In genomic region chr7:112019932-112020331, GRCh38 we compare ENCODE assay signal across 24 cellular contexts.
"Had no signal": no experiment of that assay in that cellular context is flagged by ENCODE, and none has a peak within 500 bp of the region (broad histone marks: within the 10 kb centered on the region; RNA-seq: fewer than 3 reads in every experiment).

No MANE protein-coding gene starts in this region.

- DNase-seq: caudate nucleus; cerebellar nuclear complex; cortex of kidney; effector memory CD8-positive, alpha-beta T cell; heart left ventricle; kidney; left ventricle myocardium superior; mesenchymal stem cell; mucosa of descending colon; naive B cell; right cardiac atrium; spleen; stimulated activated naive B cell treated with anti-CD40 and anti-IgM and Interleukin-4, amounts not matched to agents 10 μg/mL and 1 μg/mL and 100 μg/mL, for 72 hours; transverse colon had no signal

- H3K9me3 ChIP-seq: heart left ventricle, mucosa of descending colon, neutrophil, prostate gland, spleen, suprapubic skin, transverse colon had no signal

- H3K27ac Mint-ChIP-seq: effector memory CD8-positive, alpha-beta T cell; mesothelial cell of epicardium; naive B cell; natural killer cell treated with Interleukin-12 subunit alpha and Interleukin-12 subunit beta and Interleukin-15 and Interleukin-18, amount 100 ng/mL, for 72 hours; stimulated activated naive B cell treated with anti-CD40 and anti-IgM and Interleukin-4, amounts not matched to agents 10 μg/mL and 1 μg/mL and 100 μg/mL, for 72 hours; stimulated activated naive CD8-positive, alpha-beta T cell treated with anti-CD3 and anti-CD28 coated beads, Interleukin-15, Interleukin-2, amounts not matched to agents 100 ng/mL and 50 ng/mL, for 24 hours had no signal

- H3K36me3 Mint-ChIP-seq: mesothelial cell of epicardium; naive B cell; natural killer cell treated with Interleukin-12 subunit alpha and Interleukin-12 subunit beta and Interleukin-15 and Interleukin-18, amount 100 ng/mL, for 72 hours; stimulated activated naive B cell treated with anti-CD40 and anti-IgM and Interleukin-4, amounts not matched to agents 10 μg/mL and 1 μg/mL and 100 μg/mL, for 72 hours had no signal

- H3K9me3 Mint-ChIP-seq: effector memory CD8-positive, alpha-beta T cell; mesothelial cell of epicardium; naive B cell; natural killer cell treated with Interleukin-12 subunit alpha and Interleukin-12 subunit beta and Interleukin-15 and Interleukin-18, amount 100 ng/mL, for 72 hours; neural crest cell; stimulated activated naive B cell treated with anti-CD40 and anti-IgM and Interleukin-4, amounts not matched to agents 10 μg/mL and 1 μg/mL and 100 μg/mL, for 72 hours; stimulated activated naive CD8-positive, alpha-beta T cell treated with anti-CD3 and anti-CD28 coated beads, Interleukin-15, Interleukin-2, amounts not matched to agents 100 ng/mL and 50 ng/mL, for 24 hours had no signal

- H3K4me1 ChIP-seq: parathyroid adenoma, prostate gland, spleen had no signal

- H3K4me3 Mint-ChIP-seq: effector memory CD8-positive, alpha-beta T cell; mesothelial cell of epicardium; naive B cell; natural killer cell treated with Interleukin-12 subunit alpha and Interleukin-12 subunit beta and Interleukin-15 and Interleukin-18, amount 100 ng/mL, for 72 hours; neural crest cell; stimulated activated naive B cell treated with anti-CD40 and anti-IgM and Interleukin-4, amounts not matched to agents 10 μg/mL and 1 μg/mL and 100 μg/mL, for 72 hours; stimulated activated naive CD8-positive, alpha-beta T cell treated with anti-CD3 and anti-CD28 coated beads, Interleukin-15, Interleukin-2, amounts not matched to agents 100 ng/mL and 50 ng/mL, for 24 hours had no signal

- H3K36me3 ChIP-seq: heart left ventricle, neutrophil, prostate gland, spleen, suprapubic skin, transverse colon had no signal

- H3K27ac ChIP-seq: hepatocyte, neutrophil, parathyroid adenoma, prostate gland, spleen, transverse colon had no signal

- H3K27me3 ChIP-seq: heart left ventricle, hepatocyte, neutrophil, spleen, suprapubic skin, transverse colon had no signal

- H3K4me3 ChIP-seq: heart left ventricle, hepatocyte, mucosa of descending colon, prostate gland, skin epidermis, spleen, suprapubic skin, transverse colon had no signal

- H3K27me3 Mint-ChIP-seq: naive B cell; natural killer cell treated with Interleukin-12 subunit alpha and Interleukin-12 subunit beta and Interleukin-15 and Interleukin-18, amount 100 ng/mL, for 72 hours; stimulated activated naive B cell treated with anti-CD40 and anti-IgM and Interleukin-4, amounts not matched to agents 10 μg/mL and 1 μg/mL and 100 μg/mL, for 72 hours had no signal

- ATAC-seq: effector memory CD8-positive, alpha-beta T cell; mucosa of descending colon; natural killer cell treated with Interleukin-12 subunit alpha and Interleukin-12 subunit beta and Interleukin-15 and Interleukin-18, amount 100 ng/mL, for 72 hours; right cardiac atrium; stimulated activated naive B cell treated with anti-CD40 and anti-IgM and Interleukin-4, amounts not matched to agents 10 μg/mL and 1 μg/mL and 100 μg/mL, for 72 hours had no signal

- H3K4me1 Mint-ChIP-seq: naive B cell; neural crest cell; stimulated activated naive B cell treated with anti-CD40 and anti-IgM and Interleukin-4, amounts not matched to agents 10 μg/mL and 1 μg/mL and 100 μg/mL, for 72 hours had no signal
